ENCODE assay signal across 1 cellular context in genomic region chr20:361562-361961, GRCh38.
TF ChIP-seq lines count a peak whose summit lies in the region.

No MANE protein-coding gene starts in this region.

TF ChIP-seq in Ishikawa, 13 proteins besides CTCF, POLR2A, EP300 and RAD21 (continued from another document):
- TF ChIP-seq FOXM1 (IDR thresholded peaks at IDR 0.05; ENCODE audit: borderline replicate concordance, low read depth): no peak
- no peak for TF ChIP-seq CEBPB (IDR thresholded peaks at IDR 0.05)
- no peak for TF ChIP-seq EGR1 (IDR thresholded peaks at IDR 0.05)
- TF ChIP-seq TEAD4 (IDR thresholded peaks at IDR 0.05): peak; percentile 70
- TF ChIP-seq MAX (IDR thresholded peaks at IDR 0.05): no peak
